20 cellular contexts compared by ENCODE assay signal in the genomic region with DNA sequence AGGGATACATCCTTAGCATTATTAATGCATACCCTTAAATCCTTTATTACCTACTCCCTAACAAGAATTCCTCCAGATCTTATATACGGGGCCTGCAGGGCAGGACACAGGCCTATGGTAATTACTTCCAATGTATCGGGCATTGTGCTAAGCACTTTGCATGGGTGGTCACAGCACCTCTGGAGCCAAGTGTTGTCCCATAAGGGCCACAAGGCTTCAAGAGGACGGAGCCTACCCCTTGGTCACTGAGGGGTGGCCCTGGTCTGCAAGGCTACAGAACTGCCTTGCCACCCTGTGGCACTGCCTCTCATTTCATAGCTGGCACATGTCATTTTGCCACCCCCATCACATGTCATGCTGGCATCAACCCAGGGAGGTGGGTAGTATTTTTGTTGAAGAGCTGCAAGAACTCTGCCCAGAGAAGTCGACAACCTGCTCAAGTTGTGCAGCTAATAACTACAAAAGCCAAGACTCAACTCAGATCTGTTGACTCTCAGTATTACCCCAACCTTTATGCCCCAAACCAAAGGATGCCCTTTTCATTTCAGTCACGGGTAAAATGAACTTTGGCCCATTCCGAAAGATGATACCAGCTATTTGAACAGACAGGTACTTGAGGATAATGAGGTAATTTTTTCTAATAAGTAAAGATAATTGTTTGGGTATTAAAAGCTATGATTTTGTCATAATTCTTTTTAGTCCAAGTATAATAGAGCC.
DNase-seq lines count a peak whose midpoint lies in the region; TF ChIP-seq lines count a peak whose summit lies in the region.
"Had no signal": no experiment of that assay in that cellular context is flagged by ENCODE, and none has a peak within 500 bp of the region (broad histone marks: within the 10 kb centered on the region; RNA-seq: fewer than 3 reads in every experiment).

No MANE protein-coding gene starts in this region.

- intact Hi-C loops in esophagus muscularis mucosa (cut with DNase I) = no loop called here

- H3K4me2 ChIP-seq in neuronal stem cell (ENCODE audit: insufficient read depth, low read length, poor library complexity, severe bottlenecking) = no peak overlapping the region

- H4K8ac ChIP-seq in neuronal stem cell (ENCODE audit: low read depth, low read length) = no peak overlapping the region

- H3K4me3 ChIP-seq in neuronal stem cell (ENCODE audit: low read length in 2 of 2) = no peak overlapping the region
- H3K4me3 ChIP-seq in esophagus muscularis mucosa = no peak overlapping the region
- H3K4me3 ChIP-seq: GM23248, K562, SJCRH30 had no signal

- H3K4ac ChIP-seq in neuronal stem cell (ENCODE audit: low read length) = no peak overlapping the region

- H3K27ac ChIP-seq in neuronal stem cell (replicated peaks; ENCODE audit: low read length) = no peak overlapping the region
- H3K27ac ChIP-seq in esophagus muscularis mucosa (replicated peaks in 1 of 4) = no peak overlapping the region
- H3K27ac ChIP-seq: 22Rv1, GM23248, SJCRH30 had no signal

- H3K9me3 ChIP-seq in neuronal stem cell (replicated peaks in 1 of 2; ENCODE audit: control insufficient read depth in 2 of 2, insufficient read depth in 1 of 2, low read depth in 1 of 2, low read length in 2 of 2) = no peaks in the 10 kb centered on the region
- no peaks in the 10 kb centered on the region for H3K9me3 ChIP-seq in esophagus muscularis mucosa
- H3K9me3 ChIP-seq: SJCRH30 had no signal

- H3K4me1 ChIP-seq in neuronal stem cell (ENCODE audit: control insufficient read depth in 2 of 2, insufficient read depth in 1 of 2, low read depth in 1 of 2, low read length in 2 of 2) (peaks cover 4 to 6% of the 10 kb centered on the region in 2 donors), esophagus muscularis mucosa (peaks cover 0 to under 1% (median under 1%) of the 10 kb centered on the region in 4 donors)
- H3K4me1 ChIP-seq: SJCRH30 had no signal

- H4K91ac ChIP-seq in neuronal stem cell (ENCODE audit: low read depth, low read length, poor library complexity) = no peak overlapping the region

- no peak overlapping the region for H3K14ac ChIP-seq in neuronal stem cell (ENCODE audit: low read length)

- H2BK12ac ChIP-seq in neuronal stem cell (ENCODE audit: low read length) = no peak overlapping the region

- no peak overlapping the region for H2BK5ac ChIP-seq in neuronal stem cell (ENCODE audit: low read length)

- H3K18ac ChIP-seq in neuronal stem cell (ENCODE audit: low read length) = no peak overlapping the region

- peak; percentile 13 for DNase-seq in DMS53 (lab: John Stamatoyannopoulos, UW)
- no peak for DNase-seq in DMS53 treated with DMSO at 0.1 percent for 48 hours (lab: John Stamatoyannopoulos, UW; ENCODE audit: unreplicated experiment)
- DNase-seq in NCI-H2196 treated with DMSO at 0.1 percent for 48 hours (lab: John Stamatoyannopoulos, UW; ENCODE audit: unreplicated experiment) = peak; percentile 36
- DNase-seq in islet precursor cell = peak; percentile 35
- no peak for DNase-seq in neuronal stem cell (ENCODE audit: low spot score)
- DNase-seq in esophagus muscularis mucosa (ENCODE audit: extremely low spot score) = no peak
- DNase-seq in NK-92 (lab: John Stamatoyannopoulos, UW; ENCODE audit: unreplicated experiment) = no peak
- DNase-seq in foreskin melanocyte = no peak
- DNase-seq: CD4-positive, alpha-beta T cell; DMS79; GM23248; MV-4-11; NCI-H187; NCI-H226; NCI-H524 treated with DMSO at 0.1 percent for 48 hours; RPMI8226; SJCRH30; T-helper 2 cell had no signal

- TF ChIP-seq CTCF in esophagus muscularis mucosa (IDR thresholded peaks at IDR 0.05) = no peak

- peak overlapping the region; percentile 39 for H2AK5ac ChIP-seq in neuronal stem cell (ENCODE audit: low read depth, low read length)

- H3K9ac ChIP-seq in neuronal stem cell (ENCODE audit: low read depth, low read length, poor library complexity) = no peak overlapping the region
- H3K9ac ChIP-seq: GM23248 had no signal

- no CpG with 5 or more reads among the region's 6 CpGs for WGBS in neuronal stem cell (ENCODE audit: extremely low coverage in 2 of 2, insufficient read length in 2 of 2, insufficient replicate concordance in 1 of 2), 2 donors
- 98% methylated on average over 6 of the region's 6 CpGs for WGBS in esophagus muscularis mucosa

- H3K79me1 ChIP-seq in neuronal stem cell (ENCODE audit: low read depth, low read length) = no peaks in the 10 kb centered on the region

- H2AFZ ChIP-seq in neuronal stem cell (ENCODE audit: low read length) = no peak overlapping the region
- H2AFZ ChIP-seq: GM23248 had no signal

- H3K27me3 ChIP-seq in neuronal stem cell (ENCODE audit: control insufficient read depth in 3 of 3, insufficient read depth in 3 of 3, low read depth in 1 of 3, low read length in 3 of 3) (no peaks in the 10 kb centered on the region), esophagus muscularis mucosa (no peaks in the 10 kb centered on the region)
- H3K27me3 ChIP-seq: SJCRH30 had no signal

- H3K36me3 ChIP-seq in neuronal stem cell (replicated peaks in 1 of 2; ENCODE audit: control insufficient read depth in 2 of 2, insufficient read depth in 2 of 2, low read length in 2 of 2) (peaks cover 5 to 35% of the 10 kb centered on the region in 2 donors), esophagus muscularis mucosa (peaks cover 0 to 7% (median 3%) of the 10 kb centered on the region in 4 donors)

- no peak overlapping the region for H3K23ac ChIP-seq in neuronal stem cell (ENCODE audit: low read depth, low read length, poor library complexity)

- no peak for TF ChIP-seq POLR2A in esophagus muscularis mucosa (IDR thresholded peaks at IDR 0.05; ENCODE audit: low read depth)

- H2BK15ac ChIP-seq in neuronal stem cell (ENCODE audit: low read length) = no peak overlapping the region

- TF ChIP-seq EP300 in esophagus muscularis mucosa (IDR thresholded peaks at IDR 0.05) = no peak

- no peak overlapping the region for H2BK120ac ChIP-seq in neuronal stem cell (ENCODE audit: low read depth, low read length)

Comparison
In these comparisons a context has a peak if more than half of its experiments do, and no peak if none do; other contexts are left out.
1. DNase-seq: peak in DMS53 (single experiment), NCI-H2196 treated with DMSO at 0.1 percent for 48 hours (single experiment) and islet precursor cell (single experiment); none in DMS53 treated with DMSO at 0.1 percent for 48 hours (single experiment), neuronal stem cell (single experiment), esophagus muscularis mucosa (single experiment), NK-92 (single experiment) and foreskin melanocyte (single experiment).